In genomic region chr1:219294251-219294650, GRCh38 we compare ENCODE assay signal across 26 cellular contexts.
"Had no signal": no experiment of that assay in that cellular context is flagged by ENCODE, and none has a peak within 500 bp of the region (broad histone marks: within the 10 kb centered on the region; RNA-seq: fewer than 3 reads in every experiment).

No MANE protein-coding gene starts in this region.

- H3K9me3 ChIP-seq: adrenal gland, MG63 had no signal

- H3K27ac ChIP-seq: SK-N-MC had no signal

- ATAC-seq: activated CD8-positive, alpha-beta T cell treated with anti-CD3 and anti-CD28 coated beads, Interleukin-2, amount 10 ng/mL, durations not matched to agents 7 days and 5 days; Panc1; T-cell; WTC11 had no signal

- DNase-seq: activated CD4-positive, alpha-beta T cell treated with anti-CD3 and anti-CD28 coated beads for 48 hours; activated CD4-positive, alpha-beta T cell treated with anti-CD3 and anti-CD28 coated beads, Interleukin-2, amount 50 U/mL, for 4 hours; activated CD4-positive, CD25-positive, alpha-beta regulatory T cell treated with anti-CD3 and anti-CD28 coated beads, Interleukin-2, amount 50 U/mL, for 72 hours; activated CD8-positive, alpha-beta memory T cell treated with anti-CD3 and anti-CD28 coated beads, Interleukin-2, amount 50 U/mL, for 48 hours; activated CD8-positive, alpha-beta T cell treated with anti-CD3 and anti-CD28 coated beads, Interleukin-2, amount 10 ng/mL, durations not matched to agents 7 days and 5 days; activated naive CD4-positive, alpha-beta T cell treated with anti-CD3 and anti-CD28 coated beads, Interleukin-2, amount 50 U/mL, for 16 hours; activated naive CD8-positive, alpha-beta T cell treated with anti-CD3 and anti-CD28 coated beads, Interleukin-2, amount 10 ng/mL, durations not matched to agents 7 days and 5 days; activated T-cell treated with anti-CD3 and anti-CD28 coated beads, Interleukin-2, amount 50 U/mL, for 1 hour; adrenal gland; anterior cingulate cortex; MG63; MV-4-11; NCI-H1092 treated with DMSO at 0.1 percent for 48 hours; NCI-H1417 treated with DMSO at 0.1 percent for 48 hours; NCI-H1694; NCI-H2029; NCI-H345; NCI-H510A; NCI-H526 treated with DMSO at 0.1 percent for 48 hours; NCI-H82; OCI-M1; RPMI8226; T-cell had no signal

- H3K27me3 ChIP-seq: adrenal gland, MG63 had no signal

- H3K4me3 ChIP-seq: adrenal gland, MG63, SK-N-MC had no signal

- H3K36me3 ChIP-seq: adrenal gland, MG63 had no signal
